11 cellular contexts compared by ENCODE assay signal in the genomic region with DNA sequence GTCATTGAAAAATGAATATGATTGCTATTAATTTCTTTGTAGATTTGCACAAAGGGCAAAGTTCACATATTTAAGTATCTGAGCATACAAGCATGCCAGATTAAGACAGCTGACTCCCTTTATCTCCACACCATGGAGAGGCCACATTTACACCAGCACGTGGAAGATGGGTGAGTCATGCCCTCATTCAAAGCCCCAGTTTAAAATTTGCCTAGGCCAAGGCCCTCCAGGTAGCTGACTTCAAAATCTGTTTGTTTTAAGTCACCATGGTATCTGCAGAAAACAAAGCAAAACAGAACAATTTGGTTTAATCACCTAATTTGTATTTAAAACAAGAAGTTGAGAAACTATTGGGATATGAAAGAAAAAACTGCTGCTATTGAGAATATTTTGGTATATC.
DNase-seq lines count a peak whose midpoint lies in the region; ATAC-seq, FAIRE-seq and TF ChIP-seq lines count a peak whose summit lies in the region.
"Had no signal": no experiment of that assay in that cellular context is flagged by ENCODE, and none has a peak within 500 bp of the region (broad histone marks: within the 10 kb centered on the region; RNA-seq: fewer than 3 reads in every experiment).

No MANE protein-coding gene starts in this region.

- intact Hi-C loops in naive thymus-derived CD4-positive, alpha-beta T cell (cut with micrococcal nuclease): no loop called here

- no peak for TF ChIP-seq RAD21 in Ishikawa (IDR thresholded peaks at IDR 0.05; ENCODE audit: low read depth)

- peak overlapping the region in 2 of 9 donors; percentile 25 to 43 for H3K27ac Mint-ChIP-seq in naive thymus-derived CD4-positive, alpha-beta T cell
- H3K27ac Mint-ChIP-seq: activated T-helper 2 cell treated with anti-CD3 and anti-CD28 coated beads, Interferon-gamma antibody, Interleukin-2, Interleukin-4, amounts not matched to agents 10 μg/mL and 5 μg/mL and 100 μg/mL, durations not matched to agents 14 hours and 24 hours and 36 hours had no signal

- H3K27me3 ChIP-seq in brain microvascular endothelial cell (replicated peaks): no peaks in the 10 kb centered on the region
- no peaks in the 10 kb centered on the region for H3K27me3 ChIP-seq in naive thymus-derived CD4-positive, alpha-beta T cell (ENCODE audit: control insufficient read depth in 2 of 2, insufficient read depth in 2 of 2, low read length in 2 of 2)
- H3K27me3 ChIP-seq: neutrophil had no signal

- peaks cover 0 to 6% of the 10 kb centered on the region in 2 donors for H3K4me1 ChIP-seq in naive thymus-derived CD4-positive, alpha-beta T cell (ENCODE audit: control insufficient read depth in 2 of 2, insufficient read depth in 2 of 2, low read length in 2 of 2)

- H3K4me3 Mint-ChIP-seq in naive thymus-derived CD4-positive, alpha-beta T cell: no peak overlapping the region

- TF ChIP-seq EP300 in Ishikawa (IDR thresholded peaks at IDR 0.05; ENCODE audit: borderline replicate concordance): no peak

- no peaks in the 10 kb centered on the region for H3K9me3 Mint-ChIP-seq in naive thymus-derived CD4-positive, alpha-beta T cell
- H3K9me3 Mint-ChIP-seq: activated T-helper 2 cell treated with anti-CD3 and anti-CD28 coated beads, Interferon-gamma antibody, Interleukin-2, Interleukin-4, amounts not matched to agents 10 μg/mL and 5 μg/mL and 100 μg/mL, durations not matched to agents 14 hours and 24 hours and 36 hours had no signal

- no peaks in the 10 kb centered on the region for H3K9me3 ChIP-seq in naive thymus-derived CD4-positive, alpha-beta T cell (ENCODE audit: control insufficient read depth in 2 of 3, low read length in 3 of 3)
- H3K9me3 ChIP-seq: neutrophil had no signal

- no peak for FAIRE-seq in frontal cortex (lab: Jason Lieb, UNC)

- no peak overlapping the region for H3K27ac ChIP-seq in brain microvascular endothelial cell
- H3K27ac ChIP-seq in naive thymus-derived CD4-positive, alpha-beta T cell (ENCODE audit: low read depth, low read length): no peak overlapping the region
- H3K27ac ChIP-seq: neutrophil had no signal

- no peaks in the 10 kb centered on the region for H3K36me3 ChIP-seq in brain microvascular endothelial cell (replicated peaks)
- no peaks in the 10 kb centered on the region for H3K36me3 ChIP-seq in naive thymus-derived CD4-positive, alpha-beta T cell (ENCODE audit: control insufficient read depth in 2 of 3, insufficient read depth in 3 of 3, low read length in 3 of 3)

- ATAC-seq in naive thymus-derived CD4-positive, alpha-beta T cell: peak; percentile 60
- ATAC-seq in GM21515 (IDR thresholded peaks at IDR 0.05; ENCODE audit: unreplicated experiment): no peak

- H3K4me1 Mint-ChIP-seq in naive thymus-derived CD4-positive, alpha-beta T cell: peaks cover 6 to 32% (median 16%) of the 10 kb centered on the region in 7 donors

- H3K4me3 ChIP-seq in brain microvascular endothelial cell (ENCODE audit: low read depth, low read length): no peak overlapping the region
- no peak overlapping the region for H3K4me3 ChIP-seq in naive thymus-derived CD4-positive, alpha-beta T cell (ENCODE audit: low read length)

- DNase-seq in activated CD4-positive, alpha-beta T cell treated with anti-CD3 and anti-CD28 coated beads for 48 hours: peak; percentile 10
- DNase-seq in activated CD4-positive, alpha-beta T cell treated with anti-CD3 and anti-CD28 coated beads for 1 hour: no peak
- DNase-seq in brain microvascular endothelial cell (peak; percentile 39), frontal cortex (ENCODE audit: low spot score in 2 of 2) (no peak)
- peak in 2 of 9 donors; percentile 10 to 12 for DNase-seq in naive thymus-derived CD4-positive, alpha-beta T cell
- no peak for DNase-seq in activated CD4-positive, CD25-positive, alpha-beta regulatory T cell (lab: John Stamatoyannopoulos, UW)
- DNase-seq: AML-193 had no signal

- POLR2A ChIA-PET in naive thymus-derived CD4-positive, alpha-beta T cell (lab: Charles Lee): no interaction called here

- H3K36me3 Mint-ChIP-seq in naive thymus-derived CD4-positive, alpha-beta T cell: peaks cover 4 to 34% (median 21%) of the 10 kb centered on the region in 5 donors

- in situ Hi-C loops in brain microvascular endothelial cell (cut with HindIII; ENCODE audit: low pct_ligation_motif_present, low sequenced_read_pairs): no loop called here

- CTCF ChIA-PET in naive thymus-derived CD4-positive, alpha-beta T cell (lab: Charles Lee): interaction anchor here (0.9 kb wide), 1 partner anchor 136 kb away, joined by 4 read pairs; no protein-coding TSS in a partner anchor

- H3K27me3 Mint-ChIP-seq in naive thymus-derived CD4-positive, alpha-beta T cell: no peaks in the 10 kb centered on the region

- no peak for TF ChIP-seq CTCF in brain microvascular endothelial cell (IDR thresholded peaks at IDR 0.05; ENCODE audit: low read depth, low read length, missing control alignments)

TF ChIP-seq in Ishikawa, 13 proteins besides CTCF, POLR2A, EP300 and RAD21:
- TF ChIP-seq, protein P1, sequence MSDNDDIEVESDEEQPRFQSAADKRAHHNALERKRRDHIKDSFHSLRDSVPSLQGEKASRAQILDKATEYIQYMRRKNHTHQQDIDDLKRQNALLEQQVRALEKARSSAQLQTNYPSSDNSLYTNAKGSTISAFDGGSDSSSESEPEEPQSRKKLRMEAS (IDR thresholded peaks at IDR 0.05): peak; percentile 33; the same call in 1 of the 2 replicates
- no peak for TF ChIP-seq YY1 (IDR thresholded peaks at IDR 0.05; ENCODE audit: low read depth)

Comparison
In these comparisons a context has a peak if more than half of its experiments do, and no peak if none do; other contexts are left out.
1. DNase-seq: peak in activated CD4-positive, alpha-beta T cell treated with anti-CD3 and anti-CD28 coated beads for 48 hours (single experiment) and brain microvascular endothelial cell (single experiment); none in activated CD4-positive, alpha-beta T cell treated with anti-CD3 and anti-CD28 coated beads for 1 hour (single experiment), activated CD4-positive, CD25-positive, alpha-beta regulatory T cell (0 of 4) and frontal cortex (0 of 2).